Comparison of ENCODE assay signal across 20 cellular contexts in the genomic region with DNA sequence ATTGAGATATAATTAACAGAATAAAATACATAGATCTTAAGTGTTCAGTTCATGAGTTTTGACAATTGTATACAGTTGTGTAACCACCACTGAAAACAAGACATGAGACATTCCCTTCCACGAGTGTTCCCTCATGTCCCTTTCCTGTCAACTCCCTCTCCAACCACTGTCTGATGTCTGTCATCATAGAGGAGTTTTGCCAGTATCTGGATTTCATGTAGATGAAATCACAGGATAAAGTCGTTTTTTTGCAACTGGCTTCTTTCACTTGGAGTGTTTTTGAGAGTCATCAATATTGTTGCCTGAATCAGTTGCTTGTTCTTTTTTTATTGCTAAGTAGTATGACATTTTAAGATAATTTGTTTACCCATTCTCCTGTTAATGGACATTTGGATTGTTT. TPM values are rescaled to one million over a fixed set of nuclear protein-coding genes. Genes with fewer than 3 reads are reported as not detected.
DNase-seq lines count a peak whose midpoint lies in the region; ATAC-seq and TF ChIP-seq lines count a peak whose summit lies in the region.
"Had no signal": no experiment of that assay in that cellular context is flagged by ENCODE, and none has a peak within 500 bp of the region (broad histone marks: within the 10 kb centered on the region; RNA-seq: fewer than 3 reads in every experiment).

No MANE protein-coding gene starts in this region.

- ATAC-seq in CD4-positive, alpha-beta T cell (ENCODE audit: poor library complexity): no peak

- H3K4me3 Mint-ChIP-seq in CD4-positive, alpha-beta T cell: no peak overlapping the region
- H3K4me3 Mint-ChIP-seq: CD8-positive, alpha-beta memory T cell had no signal

- H3K36me3 ChIP-seq in brain microvascular endothelial cell (replicated peaks) (no peaks in the 10 kb centered on the region), BE2C (no peaks in the 10 kb centered on the region)
- H3K36me3 ChIP-seq: BLaER1 had no signal

- peaks cover 66% of the 10 kb centered on the region for H3K36me3 Mint-ChIP-seq in CD4-positive, alpha-beta T cell (ENCODE audit: low read depth)

- CTCF ChIA-PET in CD4-positive, alpha-beta T cell (lab: Charles Lee): no interaction called here

- no peaks in the 10 kb centered on the region for H3K27me3 Mint-ChIP-seq in CD4-positive, alpha-beta T cell

- DNase-seq in NCI-H1436 (lab: John Stamatoyannopoulos, UW) (peak; percentile 8), NCI-H1436 treated with DMSO at 0.1 percent for 48 hours (lab: John Stamatoyannopoulos, UW) (no peak), NCI-H748 (lab: John Stamatoyannopoulos, UW; ENCODE audit: unreplicated experiment) (peak; percentile 75), fibroblast of mammary gland (ENCODE audit: low read depth) (peak; percentile 36), brain microvascular endothelial cell (no peak), BE2C (no peak), head of caudate nucleus (no peak)
- DNase-seq in CD4-positive, alpha-beta T cell: no peak
- DNase-seq: 8988T; CD8-positive, alpha-beta memory T cell; GF-D8; H7; Karpas-422; MM.1S; NCI-H1092 treated with DMSO at 0.1 percent for 48 hours; NCI-H187 treated with DMSO at 0.1 percent for 48 hours; NCI-H2171; NCI-H82 had no signal

- POLR2A ChIA-PET in CD4-positive, alpha-beta T cell (lab: Charles Lee): no interaction called here

- H3K27me3 ChIP-seq in CD4-positive, alpha-beta T cell (ENCODE audit: control insufficient read depth, insufficient read depth, low read length): no peaks in the 10 kb centered on the region
- H3K27me3 ChIP-seq in brain microvascular endothelial cell (replicated peaks): no peaks in the 10 kb centered on the region
- no peaks in the 10 kb centered on the region for H3K27me3 ChIP-seq in BE2C
- H3K27me3 ChIP-seq: BLaER1 had no signal

- H3K4me1 Mint-ChIP-seq in CD4-positive, alpha-beta T cell (ENCODE audit: low read depth): peaks cover 59% of the 10 kb centered on the region

- H3K9me3 Mint-ChIP-seq in CD4-positive, alpha-beta T cell: peaks cover 12% of the 10 kb centered on the region
- H3K9me3 Mint-ChIP-seq: CD8-positive, alpha-beta memory T cell had no signal

- in situ Hi-C loops in brain microvascular endothelial cell (cut with HindIII; ENCODE audit: low pct_ligation_motif_present, low sequenced_read_pairs): no loop called here

- peaks cover 3% of the 10 kb centered on the region; the same call in 1 of the 2 replicates for H3K4me1 ChIP-seq in BE2C
- H3K4me1 ChIP-seq: BLaER1 had no signal

- no peak overlapping the region for H3K4me3 ChIP-seq in fibroblast of mammary gland (ENCODE audit: control insufficient read depth, low read depth, low read length)
- H3K4me3 ChIP-seq in brain microvascular endothelial cell (ENCODE audit: low read depth, low read length): no peak overlapping the region
- no peak overlapping the region for H3K4me3 ChIP-seq in BE2C (ENCODE audit: low read depth, low read length)
- H3K4me3 ChIP-seq: BLaER1, SK-N-MC had no signal

- intact Hi-C loops in CD4-positive, alpha-beta T cell (cut with DNase I, micrococcal nuclease): no loop called here
- intact Hi-C loops in head of caudate nucleus (cut with DNase I): no loop called here

- no peaks in the 10 kb centered on the region for H3K9me3 ChIP-seq in CD4-positive, alpha-beta T cell (ENCODE audit: control insufficient read depth, low read length)
- no peaks in the 10 kb centered on the region for H3K9me3 ChIP-seq in BE2C

- TF ChIP-seq CTCF in CD4-positive, alpha-beta T cell (IDR thresholded peaks at IDR 0.05): no peak
- no peak for TF ChIP-seq CTCF in fibroblast of mammary gland (conservative IDR thresholded peaks at IDR 0.05; ENCODE audit: control insufficient read depth, insufficient read depth, low read depth, low read length)
- TF ChIP-seq CTCF in brain microvascular endothelial cell (IDR thresholded peaks at IDR 0.05; ENCODE audit: low read depth, low read length, missing control alignments): no peak
- no peak for TF ChIP-seq CTCF in BE2C (IDR thresholded peaks at IDR 0.05; ENCODE audit: low read depth, low read length)

- no peak overlapping the region for H3K27ac ChIP-seq in CD4-positive, alpha-beta T cell (ENCODE audit: low read depth, low read length)
- no peak overlapping the region for H3K27ac ChIP-seq in brain microvascular endothelial cell
- H3K27ac ChIP-seq: BLaER1, SK-N-MC had no signal

- H3K27ac Mint-ChIP-seq in CD4-positive, alpha-beta T cell: peak overlapping the region; percentile 34

RNA-seq across cellular contexts. Expression of a gene that starts 52.7 kb away (rescaled TPM):
- 10 to 100 TPM; 88.6 to 90.3 TPM for total RNA-seq in CD4-positive, alpha-beta T cell
- 23.4 TPM for polyA plus RNA-seq in BE2C (2012; ENCODE audit: insufficient read depth, insufficient read length, low read depth)

Comparison
In these comparisons a context has a peak if more than half of its experiments do, and no peak if none do; other contexts are left out.
1. DNase-seq: peak in NCI-H1436 (single experiment), NCI-H748 (single experiment) and fibroblast of mammary gland (single experiment); none in NCI-H1436 treated with DMSO at 0.1 percent for 48 hours (single experiment), CD4-positive, alpha-beta T cell (0 of 10), brain microvascular endothelial cell (single experiment), BE2C (single experiment) and head of caudate nucleus (0 of 42).